ENCODE assay signal across 1 cellular context in genomic region chr16:30378236-30379164, GRCh38.
TF ChIP-seq lines count a peak whose summit lies in the region.

No MANE protein-coding gene starts in this region.

TF ChIP-seq in HepG2, 621 proteins besides CTCF, POLR2A, EP300 and RAD21 (continued from another document and continues in another):
- TF ChIP-seq CREBL2 (CRISPR knock-in tag; IDR thresholded peaks at IDR 0.05; ENCODE audit: borderline replicate concordance) = no peak
- 0 out of 2 replicates have a peak, but pooled peaks have one; percentile 54 for TF ChIP-seq NFE2L1 (CRISPR knock-in tag; IDR thresholded peaks at IDR 0.05; ENCODE audit: borderline replicate concordance)
- TF ChIP-seq ZNF317 (CRISPR knock-in tag; IDR thresholded peaks at IDR 0.05) = peak; percentile 67
- TF ChIP-seq ZHX2 (IDR thresholded peaks at IDR 0.05; ENCODE audit: low read depth) = peak; percentile 23; the same call in 1 of the 2 replicates
- TF ChIP-seq ZHX2 (CRISPR knock-in tag; IDR thresholded peaks at IDR 0.05; ENCODE audit: borderline replicate concordance) = no peak
- peak; percentile 87 for TF ChIP-seq SP5 (CRISPR knock-in tag; IDR thresholded peaks at IDR 0.05; ENCODE audit: borderline replicate concordance, low read depth)
- TF ChIP-seq TARDBP (CRISPR knock-in tag; IDR thresholded peaks at IDR 0.05) = peak; percentile 74
- TF ChIP-seq PTBP1 (IDR thresholded peaks at IDR 0.05; ENCODE audit: low read depth, low read length, poor library complexity, severe bottlenecking) = peak; percentile 80
- TF ChIP-seq ZNF660 (CRISPR knock-in tag; IDR thresholded peaks at IDR 0.05; ENCODE audit: borderline replicate concordance, low read depth) = peak; percentile 85; the same call in 1 of the 2 replicates
- peak; percentile 84 for TF ChIP-seq BORCS8-MEF2B (CRISPR knock-in tag; IDR thresholded peaks at IDR 0.05)
- 0 out of 2 replicates have a peak, but pooled peaks have one; percentile 16 for TF ChIP-seq ZNF234 (CRISPR knock-in tag; conservative IDR thresholded peaks at IDR 0.05)
- TF ChIP-seq KLF16 (CRISPR knock-in tag; IDR thresholded peaks at IDR 0.05) = peak in 1 of 2 experiments; percentile 74; a peak in 2 of 4 replicates
- peak; percentile 92 for TF ChIP-seq SRY (CRISPR knock-in tag; IDR thresholded peaks at IDR 0.05)
- peak; percentile 44 for TF ChIP-seq ZNF609 (CRISPR knock-in tag; IDR thresholded peaks at IDR 0.05; ENCODE audit: borderline replicate concordance)
- TF ChIP-seq ZBTB21 (CRISPR knock-in tag; IDR thresholded peaks at IDR 0.05) = no peak
- TF ChIP-seq ZNF782 (CRISPR knock-in tag; IDR thresholded peaks at IDR 0.05; ENCODE audit: borderline replicate concordance) = peak; percentile 93
- peak; percentile 43 for TF ChIP-seq STAG1 (CRISPR knock-in tag; IDR thresholded peaks at IDR 0.05)
- TF ChIP-seq SALL2 (CRISPR knock-in tag; IDR thresholded peaks at IDR 0.05) = peak; percentile 27; the same call in 1 of the 2 replicates
- peak; percentile 36; the same call in 1 of the 2 replicates for TF ChIP-seq TMF1 (CRISPR knock-in tag; IDR thresholded peaks at IDR 0.05; ENCODE audit: low read depth)
- TF ChIP-seq ZNF253 (CRISPR knock-in tag; IDR thresholded peaks at IDR 0.05; ENCODE audit: borderline replicate concordance) = no peak; the same call in 1 of the 2 replicates
- 0 out of 2 replicates have a peak, but pooled peaks have one; percentile 71 for TF ChIP-seq HOXA9 (CRISPR knock-in tag; IDR thresholded peaks at IDR 0.05; ENCODE audit: borderline replicate concordance)
- peak; percentile 50; the same call in 1 of the 2 replicates for TF ChIP-seq ZSCAN31 (CRISPR knock-in tag; IDR thresholded peaks at IDR 0.05; ENCODE audit: low read depth)
- TF ChIP-seq ZNF326 (CRISPR knock-in tag; IDR thresholded peaks at IDR 0.05; ENCODE audit: borderline replicate concordance) = no peak
- peak; percentile 35; the same call in 1 of the 2 replicates for TF ChIP-seq ZNF567 (CRISPR knock-in tag; IDR thresholded peaks at IDR 0.05; ENCODE audit: borderline replicate concordance)
- TF ChIP-seq RELA (CRISPR knock-in tag; IDR thresholded peaks at IDR 0.05) = 0 out of 2 replicates have a peak, but pooled peaks have one; percentile 75
- 0 out of 2 replicates have a peak, but pooled peaks have one; percentile 83 for TF ChIP-seq SNAI1 (CRISPR knock-in tag; IDR thresholded peaks at IDR 0.05; ENCODE audit: borderline replicate concordance)
- no peak; the same call in 1 of the 2 replicates for TF ChIP-seq ZNF800 (CRISPR knock-in tag; IDR thresholded peaks at IDR 0.05)
- peak; percentile 92 for TF ChIP-seq MEIS1 (CRISPR knock-in tag; IDR thresholded peaks at IDR 0.05; ENCODE audit: borderline replicate concordance)
- peak; percentile 98 for TF ChIP-seq ZNF556 (CRISPR knock-in tag; IDR thresholded peaks at IDR 0.05; ENCODE audit: borderline replicate concordance)
- TF ChIP-seq ZNF574 (CRISPR knock-in tag; IDR thresholded peaks at IDR 0.05) = peak; percentile 78; the same call in 1 of the 2 replicates
- peak; percentile 68 for TF ChIP-seq SALL1 (CRISPR knock-in tag; IDR thresholded peaks at IDR 0.05)
- peak; percentile 32; the same call in 1 of the 2 replicates for TF ChIP-seq KDM5A (IDR thresholded peaks at IDR 0.05; ENCODE audit: borderline replicate concordance, low read length)
- TF ChIP-seq KLF6 (CRISPR knock-in tag; IDR thresholded peaks at IDR 0.05) = peak; percentile 66; the same call in 1 of the 2 replicates
- TF ChIP-seq FOXA1 (IDR thresholded peaks at IDR 0.05) = no peak
- peak; percentile 11; the same call in 1 of the 2 replicates for TF ChIP-seq FOXA1 (CRISPR knock-in tag; IDR thresholded peaks at IDR 0.05)
- TF ChIP-seq HDAC2 (CRISPR knock-in tag; IDR thresholded peaks at IDR 0.05) = peak; percentile 79; the same call in 1 of the 2 replicates
- peak; percentile 60; the same call in 1 of the 2 replicates for TF ChIP-seq POGK (CRISPR knock-in tag; conservative IDR thresholded peaks at IDR 0.05)
- no peak for TF ChIP-seq NONO (IDR thresholded peaks at IDR 0.05)
- TF ChIP-seq NONO (CRISPR knock-in tag; conservative IDR thresholded peaks at IDR 0.05) = peak; percentile 88
- TF ChIP-seq ZNF614 (CRISPR knock-in tag; IDR thresholded peaks at IDR 0.05; ENCODE audit: borderline replicate concordance) = peak; percentile 70; the same call in 1 of the 2 replicates
- peak; percentile 91 to 92 for TF ChIP-seq HMGXB4 (CRISPR knock-in tag; IDR thresholded peaks at IDR 0.05; ENCODE audit: borderline replicate concordance in 1 of 2, low read depth in 1 of 2)
- TF ChIP-seq ZNF678 (CRISPR knock-in tag; IDR thresholded peaks at IDR 0.05) = peak; percentile 87; the same call in 1 of the 2 replicates
- TF ChIP-seq ZNF501 (CRISPR knock-in tag; IDR thresholded peaks at IDR 0.05) = peak; percentile 90
- peak; percentile 92 for TF ChIP-seq PHF8 (CRISPR knock-in tag; IDR thresholded peaks at IDR 0.05)
- TF ChIP-seq SOX6 (IDR thresholded peaks at IDR 0.05) = no peak
- peak; percentile 54 for TF ChIP-seq SOX6 (CRISPR knock-in tag; IDR thresholded peaks at IDR 0.05)
